14 cellular contexts compared by ENCODE assay signal in the genomic region with DNA sequence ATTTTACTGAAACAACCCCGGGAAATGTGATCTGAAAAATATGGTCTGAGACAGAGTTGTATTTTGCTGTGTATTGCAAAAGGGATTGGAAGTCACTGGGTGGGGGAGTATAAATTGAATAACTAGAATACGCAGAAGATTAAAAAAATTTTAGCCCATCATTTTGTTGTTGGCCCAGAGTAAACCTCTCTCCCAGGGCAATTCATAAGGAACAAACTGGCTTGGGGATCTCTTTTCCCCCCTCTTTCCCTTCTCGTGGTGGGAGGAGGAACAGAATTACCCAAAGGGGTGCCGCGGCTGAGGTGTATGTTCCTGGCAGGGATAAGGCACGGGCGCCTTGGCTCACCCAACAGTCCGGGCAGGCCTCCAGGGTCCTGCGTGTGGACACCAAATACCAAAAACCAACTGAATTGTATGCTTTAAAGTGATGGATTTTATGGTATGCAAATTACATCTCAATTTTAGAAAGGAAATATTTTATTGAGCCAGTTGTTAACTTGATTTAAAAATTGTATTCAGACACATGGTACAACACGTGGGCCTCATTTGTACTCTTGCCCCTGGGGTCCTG.
DNase-seq lines count a peak whose midpoint lies in the region; ATAC-seq, FAIRE-seq and TF ChIP-seq lines count a peak whose summit lies in the region.
"Had no signal": no experiment of that assay in that cellular context is flagged by ENCODE, and none has a peak within 500 bp of the region (broad histone marks: within the 10 kb centered on the region; RNA-seq: fewer than 3 reads in every experiment).

No MANE protein-coding gene starts in this region.

- H3K9ac ChIP-seq in SK-N-MC (ENCODE audit: insufficient read length) (peak overlapping the region; percentile 7), HepG2 (ENCODE audit: insufficient read depth, low read depth, low read length) (no peak overlapping the region)

- no peak for DNase-seq in left ventricle myocardium inferior
- DNase-seq in right atrium auricular region (ENCODE audit: low spot score) = no peak
- no peak for DNase-seq in SK-N-MC (ENCODE audit: low read depth, low spot score)
- DNase-seq in HepG2 (ENCODE audit: low spot score) = no peak
- DNase-seq in thoracic aorta (ENCODE audit: low spot score) = no peak
- DNase-seq in activated CD4-positive, alpha-beta T cell treated with anti-CD3 and anti-CD28 coated beads, Interleukin-2, amount 50 U/mL, for 1 hour = no peak
- no peak for DNase-seq in amniotic stem cell (lab: John Stamatoyannopoulos, UW)
- DNase-seq in activated T-cell treated with anti-CD3 and anti-CD28 coated beads, Interleukin-2, amount 50 U/mL, for 24 hours = no peak

- no peak overlapping the region for H3K4me3 ChIP-seq in left ventricle myocardium inferior
- no peak overlapping the region for H3K4me3 ChIP-seq in right atrium auricular region
- peak overlapping the region; percentile 29 for H3K4me3 ChIP-seq in SK-N-MC
- H3K4me3 ChIP-seq in HepG2 (replicated peaks in 1 of 3; ENCODE audit: insufficient read depth in 1 of 3, low read depth in 2 of 3, low read length in 3 of 3) = no peak overlapping the region
- H3K4me3 ChIP-seq in thoracic aorta = peak overlapping the region; percentile 42
- H3K4me3 ChIP-seq: esophagus muscularis mucosa had no signal

- FAIRE-seq in HepG2 (lab: Jason Lieb, UNC) = no peak
- FAIRE-seq: small intestine had no signal

- H3K4me1 ChIP-seq in left ventricle myocardium inferior = peaks cover 5% of the 10 kb centered on the region
- peaks cover 0 to 5% of the 10 kb centered on the region in 2 donors for H3K4me1 ChIP-seq in right atrium auricular region
- H3K4me1 ChIP-seq in HepG2 (ENCODE audit: insufficient read depth, low read length) = peaks cover 11% of the 10 kb centered on the region; the same call in 1 of the 2 replicates
- no peaks in the 10 kb centered on the region for H3K4me1 ChIP-seq in thoracic aorta (ENCODE audit: control insufficient read depth in 1 of 2, low read depth in 2 of 2)

- H3K36me3 Mint-ChIP-seq in activated T-cell treated with anti-CD3 and anti-CD28 coated beads, Interleukin-2, amount 50 U/mL, for 24 hours (ENCODE audit: low read depth) = no peaks in the 10 kb centered on the region
- H3K36me3 Mint-ChIP-seq: activated naive CD4-positive, alpha-beta T cell treated with anti-CD3 and anti-CD28 coated beads, Interleukin-2, amount 50 U/mL, for 24 hours; memory B cell had no signal

- H3K4me3 Mint-ChIP-seq in activated T-cell treated with anti-CD3 and anti-CD28 coated beads, Interleukin-2, amount 50 U/mL, for 24 hours = no peak overlapping the region
- H3K4me3 Mint-ChIP-seq: activated naive CD4-positive, alpha-beta T cell treated with anti-CD3 and anti-CD28 coated beads, Interleukin-2, amount 50 U/mL, for 24 hours; memory B cell; T-helper 2 cell treated with Interferon-gamma antibody and Interleukin-4, amounts not matched to agents 5 μg/mL and 100 μg/mL, for 36 hours had no signal

- no peak for TF ChIP-seq RAD21 in HepG2 (CRISPR knock-in tag; IDR thresholded peaks at IDR 0.05)

- H3K27ac ChIP-seq in left ventricle myocardium inferior (replicated peaks) = no peak overlapping the region
- H3K27ac ChIP-seq in right atrium auricular region = no peak overlapping the region
- no peak overlapping the region for H3K27ac ChIP-seq in SK-N-MC
- no peak overlapping the region for H3K27ac ChIP-seq in HepG2 (ENCODE audit: extremely low read length, insufficient read depth, low read length)
- H3K27ac ChIP-seq in thoracic aorta = no peak overlapping the region
- H3K27ac ChIP-seq: esophagus muscularis mucosa, heart left ventricle had no signal

- H3K4me2 ChIP-seq in HepG2 (ENCODE audit: low read depth, low read length) = peak overlapping the region; percentile 54; the same call in 1 of the 2 replicates

- TF ChIP-seq POLR2A in HepG2 (IDR thresholded peaks at IDR 0.05; ENCODE audit: insufficient read depth in 1 of 2, low read depth in 2 of 2, low read length in 2 of 2) = no peak

- WGBS in HepG2 (ENCODE audit: low lambda C conversion rate) = 59% methylated on average over 10 of the region's 10 CpGs

- H3K36me3 ChIP-seq in left ventricle myocardium inferior (no peaks in the 10 kb centered on the region), right atrium auricular region (no peaks in the 10 kb centered on the region), SK-N-MC (ENCODE audit: insufficient read depth, low read length) (no peaks in the 10 kb centered on the region), HepG2 (replicated peaks in 1 of 2; ENCODE audit: control insufficient read depth in 1 of 2, insufficient read depth in 2 of 2, low read length in 2 of 2) (no peaks in the 10 kb centered on the region), thoracic aorta (no peaks in the 10 kb centered on the region)
- H3K36me3 ChIP-seq: esophagus muscularis mucosa, heart left ventricle had no signal

- no peak overlapping the region for H2AFZ ChIP-seq in HepG2 (ENCODE audit: low read length)

- H3K27me3 ChIP-seq in left ventricle myocardium inferior (ENCODE audit: low read depth) (peaks cover 4% of the 10 kb centered on the region), right atrium auricular region (no peaks in the 10 kb centered on the region), HepG2 (ENCODE audit: control insufficient read depth in 1 of 2, insufficient read depth in 2 of 2, low read length in 2 of 2) (0 out of 5 replicates have a peak, but pooled peaks cover 0 to 9% of the 10 kb centered on the region in 2 experiments), thoracic aorta (replicated peaks; ENCODE audit: insufficient read depth) (no peaks in the 10 kb centered on the region)
- H3K27me3 ChIP-seq: esophagus muscularis mucosa, heart left ventricle had no signal

- TF ChIP-seq CTCF in left ventricle myocardium inferior (IDR thresholded peaks at IDR 0.05; ENCODE audit: borderline replicate concordance) (peak; percentile 5), right atrium auricular region (IDR thresholded peaks at IDR 0.05) (peak in 1 of 2 donors; percentile 23), HepG2 (CRISPR knock-in tag; IDR thresholded peaks at IDR 0.05) (no peak), thoracic aorta (IDR thresholded peaks at IDR 0.05) (peak; percentile 1)

- no peaks in the 10 kb centered on the region for H3K79me2 ChIP-seq in HepG2 (ENCODE audit: insufficient read depth, low read length)

- no TSS peak for BruUV-seq in HepG2 (replicated peaks; lab: Mats Ljungman, UMichigan)

- H4K20me1 ChIP-seq in HepG2 (ENCODE audit: insufficient read depth, low read length) = no peaks in the 10 kb centered on the region

- H3K4me1 Mint-ChIP-seq in activated T-cell treated with anti-CD3 and anti-CD28 coated beads, Interleukin-2, amount 50 U/mL, for 24 hours (ENCODE audit: low read depth) = peaks cover 23% of the 10 kb centered on the region

- CTCF ChIA-PET in HepG2 (lab: Yijun Ruan, JAX; ENCODE audit: low intra/inter-chr PET ratio, low total read pairs) = interaction anchor here (2.9 kb wide), 1 partner anchor 288 kb away, joined by 56 read pairs; no protein-coding TSS in a partner anchor

- POLR2A ChIA-PET in HepG2 (lab: Yijun Ruan, JAX) = no interaction called here

- H3K27ac Mint-ChIP-seq in activated T-cell treated with anti-CD3 and anti-CD28 coated beads, Interleukin-2, amount 50 U/mL, for 24 hours = no peak overlapping the region
- H3K27ac Mint-ChIP-seq: activated naive CD4-positive, alpha-beta T cell treated with anti-CD3 and anti-CD28 coated beads, Interleukin-2, amount 50 U/mL, for 24 hours; memory B cell; T-helper 2 cell treated with Interferon-gamma antibody and Interleukin-4, amounts not matched to agents 5 μg/mL and 100 μg/mL, for 36 hours had no signal

- ATAC-seq in HepG2 (peak; percentile 23; the same call in 1 of the 3 replicates), thoracic aorta (ENCODE audit: insufficient number of reproducible peaks, low FRiP score, low read depth) (no peak)

- peaks cover 25% of the 10 kb centered on the region for H3K27me3 Mint-ChIP-seq in activated T-cell treated with anti-CD3 and anti-CD28 coated beads, Interleukin-2, amount 50 U/mL, for 24 hours
- H3K27me3 Mint-ChIP-seq: activated naive CD4-positive, alpha-beta T cell treated with anti-CD3 and anti-CD28 coated beads, Interleukin-2, amount 50 U/mL, for 24 hours had no signal

- in situ Hi-C loops in HepG2 (cut with HindIII; ENCODE audit: extremely low pct_ligation_motif_present, low pct_unique_long_range_greater_than_20kb) = loop anchor here (5.0 to 25.0 kb wide), 4 partner anchors 119 to 941 kb away; a partner anchor contains a TSS

- H3K9me3 ChIP-seq in left ventricle myocardium inferior (replicated peaks) = no peaks in the 10 kb centered on the region
- H3K9me3 ChIP-seq in right atrium auricular region = no peaks in the 10 kb centered on the region
- no peaks in the 10 kb centered on the region for H3K9me3 ChIP-seq in SK-N-MC (ENCODE audit: low read depth, low read length)
- no peaks in the 10 kb centered on the region for H3K9me3 ChIP-seq in HepG2 (ENCODE audit: low read length)
- H3K9me3 ChIP-seq in thoracic aorta = no peaks in the 10 kb centered on the region
- H3K9me3 ChIP-seq: esophagus muscularis mucosa, heart left ventricle had no signal

- TF ChIP-seq EP300 in HepG2 (IDR thresholded peaks at IDR 0.05; ENCODE audit: low read depth in 2 of 2, low read length in 2 of 2) (no peak), HepG2 (CRISPR knock-in tag; IDR thresholded peaks at IDR 0.05; ENCODE audit: borderline replicate concordance) (no peak)

- intact Hi-C loops in left ventricle myocardium inferior (cut with micrococcal nuclease) (loop anchor here (2.0 kb wide), 1 partner anchor 289 kb away; no protein-coding TSS in a partner anchor), HepG2 (cut with micrococcal nuclease; ENCODE audit: unreplicated experiment) (loop anchor here (1.0 to 5.0 kb wide), 5 partner anchors 117 to 288 kb away; no protein-coding TSS in a partner anchor)

- H3K9me3 Mint-ChIP-seq in activated T-cell treated with anti-CD3 and anti-CD28 coated beads, Interleukin-2, amount 50 U/mL, for 24 hours = no peaks in the 10 kb centered on the region
- H3K9me3 Mint-ChIP-seq: activated naive CD4-positive, alpha-beta T cell treated with anti-CD3 and anti-CD28 coated beads, Interleukin-2, amount 50 U/mL, for 24 hours; memory B cell; T-helper 2 cell treated with Interferon-gamma antibody and Interleukin-4, amounts not matched to agents 5 μg/mL and 100 μg/mL, for 36 hours had no signal

TF ChIP-seq in HepG2, 621 proteins besides CTCF, POLR2A, EP300 and RAD21 (continues in another document):
- TF ChIP-seq ZMAT3 (CRISPR knock-in tag; conservative IDR thresholded peaks at IDR 0.05) (no peak), MBD4 (IDR thresholded peaks at IDR 0.05; ENCODE audit: borderline replicate concordance, low read length) (no peak), ZFP90 (CRISPR knock-in tag; IDR thresholded peaks at IDR 0.05; ENCODE audit: borderline replicate concordance) (0 out of 2 replicates have a peak, but pooled peaks have one; percentile 13), FOXJ3 (CRISPR knock-in tag; IDR thresholded peaks at IDR 0.05; ENCODE audit: borderline replicate concordance) (0 out of 2 replicates have a peak, but pooled peaks have one; percentile 3), FOXP1 (IDR thresholded peaks at IDR 0.05) (no peak), FOXP1 (CRISPR knock-in tag; IDR thresholded peaks at IDR 0.05) (no peak), HDAC1 (CRISPR knock-in tag; IDR thresholded peaks at IDR 0.05) (peak; percentile 10; the same call in 1 of the 2 replicates), SATB2 (CRISPR knock-in tag; IDR thresholded peaks at IDR 0.05) (no peak)

Comparison
In these comparisons a context has a peak if more than half of its experiments do, and no peak if none do; other contexts are left out.
1. H3K4me3 ChIP-seq: peak in SK-N-MC (single experiment) and thoracic aorta (single experiment); none in left ventricle myocardium inferior (single experiment), right atrium auricular region (0 of 2) and HepG2 (0 of 3).